ENCODE assay signal across 9 cellular contexts in genomic region chr9:2241461-2241874, GRCh38.
DNase-seq lines count a peak whose midpoint lies in the region; FAIRE-seq and TF ChIP-seq lines count a peak whose summit lies in the region.
"Had no signal": no experiment of that assay in that cellular context is flagged by ENCODE, and none has a peak within 500 bp of the region (broad histone marks: within the 10 kb centered on the region; RNA-seq: fewer than 3 reads in every experiment).

No MANE protein-coding gene starts in this region.

- H3K36me3 ChIP-seq in brain microvascular endothelial cell (replicated peaks) (no peaks in the 10 kb centered on the region), small intestine (ENCODE audit: control insufficient read depth in 2 of 2, insufficient read depth in 2 of 2, low read length in 2 of 2) (no peaks in the 10 kb centered on the region)
- H3K36me3 ChIP-seq: neutrophil had no signal

- H3K36me3 Mint-ChIP-seq in activated CD4-positive, alpha-beta T cell treated with anti-CD3 and anti-CD28 coated beads, Interleukin-2, amount 10 ng/mL, durations not matched to agents 7 days and 5 days (ENCODE audit: low read depth): no peaks in the 10 kb centered on the region

- no peak for FAIRE-seq in small intestine (lab: Jason Lieb, UNC)

- peaks cover 4% of the 10 kb centered on the region for H3K9me3 Mint-ChIP-seq in activated CD4-positive, alpha-beta T cell treated with anti-CD3 and anti-CD28 coated beads, Interleukin-2, amount 10 ng/mL, durations not matched to agents 7 days and 5 days

- H3K4me1 Mint-ChIP-seq in activated CD4-positive, alpha-beta T cell treated with anti-CD3 and anti-CD28 coated beads, Interleukin-2, amount 10 ng/mL, durations not matched to agents 7 days and 5 days: peaks cover 19% of the 10 kb centered on the region

- POLR2A ChIA-PET in activated CD4-positive, alpha-beta T cell treated with anti-CD3 and anti-CD28 coated beads, Interleukin-2, amount 10 ng/mL, durations not matched to agents 7 days and 5 days (lab: Charles Lee): no interaction called here

- H3K27ac ChIP-seq in HL-60 (replicated peaks) (no peak overlapping the region), brain microvascular endothelial cell (no peak overlapping the region), small intestine (ENCODE audit: low read depth in 1 of 2, low read length in 1 of 2) (no peak overlapping the region)
- H3K27ac ChIP-seq: neutrophil had no signal

- H3K9me3 ChIP-seq in small intestine (ENCODE audit: control insufficient read depth, low read depth): no peaks in the 10 kb centered on the region
- H3K9me3 ChIP-seq: neutrophil had no signal

- no peak for TF ChIP-seq CTCF in HL-60 (IDR thresholded peaks at IDR 0.05; ENCODE audit: insufficient read depth, low read length)
- TF ChIP-seq CTCF in brain microvascular endothelial cell (IDR thresholded peaks at IDR 0.05; ENCODE audit: low read depth, low read length, missing control alignments): peak; percentile 77

- 20 to 30% (median 25%) methylated on average over 15 of the region's 15 CpGs for WGBS in small intestine, 3 donors

- in situ Hi-C loops in brain microvascular endothelial cell (cut with HindIII; ENCODE audit: low pct_ligation_motif_present, low sequenced_read_pairs): no loop called here

- peak overlapping the region; percentile 58 for H3K4me3 Mint-ChIP-seq in activated CD4-positive, alpha-beta T cell treated with anti-CD3 and anti-CD28 coated beads, Interleukin-2, amount 10 ng/mL, durations not matched to agents 7 days and 5 days

- H3K27me3 Mint-ChIP-seq in activated CD4-positive, alpha-beta T cell treated with anti-CD3 and anti-CD28 coated beads, Interleukin-2, amount 10 ng/mL, durations not matched to agents 7 days and 5 days: peaks cover 22% of the 10 kb centered on the region

- CTCF ChIA-PET in activated CD4-positive, alpha-beta T cell treated with anti-CD3 and anti-CD28 coated beads, Interleukin-2, amount 10 ng/mL, durations not matched to agents 7 days and 5 days (lab: Charles Lee): no interaction called here

- H3K4me1 ChIP-seq in small intestine (ENCODE audit: control insufficient read depth in 2 of 2, insufficient read depth in 1 of 2, low read depth in 1 of 2, low read length in 1 of 2): no peaks in the 10 kb centered on the region

- DNase-seq in activated CD4-positive, alpha-beta T cell treated with anti-CD3 and anti-CD28 coated beads, Interleukin-2, amount 10 ng/mL, durations not matched to agents 7 days and 5 days: no peak
- no peak for DNase-seq in activated CD4-positive, alpha-beta T cell treated with anti-CD3 and anti-CD28 coated beads, Interleukin-2, amount 50 U/mL, for 1 hour
- DNase-seq in HL-60 (ENCODE audit: low read depth in 1 of 2, low spot score in 1 of 2) (no peak), brain microvascular endothelial cell (peak; percentile 83), iPS-NIHi11 (ENCODE audit: low spot score) (peak; percentile 68), smooth muscle cell of the brain vasculature (ENCODE audit: low read depth, low spot score) (peak; percentile 87), small intestine (no peak)
- DNase-seq in activated effector memory CD4-positive, alpha-beta T cell treated with Interleukin-2 at 50 U/mL for 16 hours: no peak

- H3K27me3 ChIP-seq in HL-60 (ENCODE audit: insufficient read depth, poor library complexity, severe bottlenecking) (no peaks in the 10 kb centered on the region), brain microvascular endothelial cell (replicated peaks) (no peaks in the 10 kb centered on the region), small intestine (ENCODE audit: control insufficient read depth in 2 of 2, insufficient read depth in 2 of 2, low read length in 2 of 2) (no peaks in the 10 kb centered on the region)

- H3K4me3 ChIP-seq in HL-60 (replicated peaks; ENCODE audit: insufficient read depth, low read length) (0 out of 2 replicates have a peak overlapping the region, but pooled peaks have one; percentile 13), brain microvascular endothelial cell (ENCODE audit: low read depth, low read length) (peak overlapping the region; percentile 56), small intestine (ENCODE audit: low read depth in 1 of 2, low read length in 2 of 2) (peak overlapping the region in 1 of 2 donors; percentile 22)

- H3K27ac Mint-ChIP-seq in activated CD4-positive, alpha-beta T cell treated with anti-CD3 and anti-CD28 coated beads, Interleukin-2, amount 10 ng/mL, durations not matched to agents 7 days and 5 days: peak overlapping the region; percentile 52

Comparison
In these comparisons a context has a peak if more than half of its experiments do, and no peak if none do; other contexts are left out.
1. DNase-seq: peak in brain microvascular endothelial cell (single experiment), iPS-NIHi11 (single experiment) and smooth muscle cell of the brain vasculature (single experiment); none in activated CD4-positive, alpha-beta T cell treated with anti-CD3 and anti-CD28 coated beads, Interleukin-2, amount 10 ng/mL, durations not matched to agents 7 days and 5 days (single experiment), activated CD4-positive, alpha-beta T cell treated with anti-CD3 and anti-CD28 coated beads, Interleukin-2, amount 50 U/mL, for 1 hour (single experiment), HL-60 (0 of 2), small intestine (single experiment) and activated effector memory CD4-positive, alpha-beta T cell treated with Interleukin-2 at 50 U/mL for 16 hours (single experiment).